1 cellular context compared by ENCODE assay signal in the genomic region with DNA sequence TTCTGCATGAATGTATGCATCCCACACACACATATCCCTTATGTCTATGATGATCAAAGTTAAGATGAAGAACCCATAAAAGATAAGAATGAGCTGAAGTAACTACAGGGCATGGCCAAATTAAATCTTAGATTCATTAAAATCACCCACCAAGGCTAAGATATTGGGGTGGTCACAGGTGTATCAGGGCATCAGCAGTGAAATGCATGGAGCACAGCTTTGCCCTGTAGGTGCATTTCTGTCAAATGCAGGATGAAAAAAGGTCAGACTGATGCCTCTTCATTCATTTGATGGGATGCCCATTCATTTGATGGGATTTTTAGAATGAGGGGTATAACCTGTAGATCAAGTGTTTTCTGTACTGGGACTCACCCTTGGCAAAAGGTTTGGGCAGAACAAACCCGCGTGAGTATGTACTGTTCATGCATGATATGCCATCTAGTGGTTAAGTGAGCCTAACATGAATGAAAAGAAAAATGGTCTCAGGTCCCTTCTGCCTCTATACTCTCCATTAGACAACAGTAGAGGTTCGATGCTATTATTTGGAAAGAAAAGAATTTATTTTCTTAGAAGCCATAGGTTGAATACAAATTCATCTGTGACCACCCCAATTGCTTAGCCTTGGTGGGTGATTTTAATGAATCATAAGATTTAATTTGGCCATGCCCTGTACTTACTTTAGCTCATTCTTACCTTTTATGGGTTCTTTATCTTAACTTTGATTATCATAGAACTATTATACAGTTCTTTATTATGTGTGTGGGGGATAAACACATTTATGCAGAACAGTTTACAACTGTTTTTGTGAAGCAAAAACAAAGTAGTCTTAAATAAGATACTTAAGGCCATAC.
TF ChIP-seq lines count a peak whose summit lies in the region.

No MANE protein-coding gene starts in this region.

TF ChIP-seq in H1, 55 proteins besides CTCF, POLR2A, EP300 and RAD21:
- TF ChIP-seq, protein P1, sequence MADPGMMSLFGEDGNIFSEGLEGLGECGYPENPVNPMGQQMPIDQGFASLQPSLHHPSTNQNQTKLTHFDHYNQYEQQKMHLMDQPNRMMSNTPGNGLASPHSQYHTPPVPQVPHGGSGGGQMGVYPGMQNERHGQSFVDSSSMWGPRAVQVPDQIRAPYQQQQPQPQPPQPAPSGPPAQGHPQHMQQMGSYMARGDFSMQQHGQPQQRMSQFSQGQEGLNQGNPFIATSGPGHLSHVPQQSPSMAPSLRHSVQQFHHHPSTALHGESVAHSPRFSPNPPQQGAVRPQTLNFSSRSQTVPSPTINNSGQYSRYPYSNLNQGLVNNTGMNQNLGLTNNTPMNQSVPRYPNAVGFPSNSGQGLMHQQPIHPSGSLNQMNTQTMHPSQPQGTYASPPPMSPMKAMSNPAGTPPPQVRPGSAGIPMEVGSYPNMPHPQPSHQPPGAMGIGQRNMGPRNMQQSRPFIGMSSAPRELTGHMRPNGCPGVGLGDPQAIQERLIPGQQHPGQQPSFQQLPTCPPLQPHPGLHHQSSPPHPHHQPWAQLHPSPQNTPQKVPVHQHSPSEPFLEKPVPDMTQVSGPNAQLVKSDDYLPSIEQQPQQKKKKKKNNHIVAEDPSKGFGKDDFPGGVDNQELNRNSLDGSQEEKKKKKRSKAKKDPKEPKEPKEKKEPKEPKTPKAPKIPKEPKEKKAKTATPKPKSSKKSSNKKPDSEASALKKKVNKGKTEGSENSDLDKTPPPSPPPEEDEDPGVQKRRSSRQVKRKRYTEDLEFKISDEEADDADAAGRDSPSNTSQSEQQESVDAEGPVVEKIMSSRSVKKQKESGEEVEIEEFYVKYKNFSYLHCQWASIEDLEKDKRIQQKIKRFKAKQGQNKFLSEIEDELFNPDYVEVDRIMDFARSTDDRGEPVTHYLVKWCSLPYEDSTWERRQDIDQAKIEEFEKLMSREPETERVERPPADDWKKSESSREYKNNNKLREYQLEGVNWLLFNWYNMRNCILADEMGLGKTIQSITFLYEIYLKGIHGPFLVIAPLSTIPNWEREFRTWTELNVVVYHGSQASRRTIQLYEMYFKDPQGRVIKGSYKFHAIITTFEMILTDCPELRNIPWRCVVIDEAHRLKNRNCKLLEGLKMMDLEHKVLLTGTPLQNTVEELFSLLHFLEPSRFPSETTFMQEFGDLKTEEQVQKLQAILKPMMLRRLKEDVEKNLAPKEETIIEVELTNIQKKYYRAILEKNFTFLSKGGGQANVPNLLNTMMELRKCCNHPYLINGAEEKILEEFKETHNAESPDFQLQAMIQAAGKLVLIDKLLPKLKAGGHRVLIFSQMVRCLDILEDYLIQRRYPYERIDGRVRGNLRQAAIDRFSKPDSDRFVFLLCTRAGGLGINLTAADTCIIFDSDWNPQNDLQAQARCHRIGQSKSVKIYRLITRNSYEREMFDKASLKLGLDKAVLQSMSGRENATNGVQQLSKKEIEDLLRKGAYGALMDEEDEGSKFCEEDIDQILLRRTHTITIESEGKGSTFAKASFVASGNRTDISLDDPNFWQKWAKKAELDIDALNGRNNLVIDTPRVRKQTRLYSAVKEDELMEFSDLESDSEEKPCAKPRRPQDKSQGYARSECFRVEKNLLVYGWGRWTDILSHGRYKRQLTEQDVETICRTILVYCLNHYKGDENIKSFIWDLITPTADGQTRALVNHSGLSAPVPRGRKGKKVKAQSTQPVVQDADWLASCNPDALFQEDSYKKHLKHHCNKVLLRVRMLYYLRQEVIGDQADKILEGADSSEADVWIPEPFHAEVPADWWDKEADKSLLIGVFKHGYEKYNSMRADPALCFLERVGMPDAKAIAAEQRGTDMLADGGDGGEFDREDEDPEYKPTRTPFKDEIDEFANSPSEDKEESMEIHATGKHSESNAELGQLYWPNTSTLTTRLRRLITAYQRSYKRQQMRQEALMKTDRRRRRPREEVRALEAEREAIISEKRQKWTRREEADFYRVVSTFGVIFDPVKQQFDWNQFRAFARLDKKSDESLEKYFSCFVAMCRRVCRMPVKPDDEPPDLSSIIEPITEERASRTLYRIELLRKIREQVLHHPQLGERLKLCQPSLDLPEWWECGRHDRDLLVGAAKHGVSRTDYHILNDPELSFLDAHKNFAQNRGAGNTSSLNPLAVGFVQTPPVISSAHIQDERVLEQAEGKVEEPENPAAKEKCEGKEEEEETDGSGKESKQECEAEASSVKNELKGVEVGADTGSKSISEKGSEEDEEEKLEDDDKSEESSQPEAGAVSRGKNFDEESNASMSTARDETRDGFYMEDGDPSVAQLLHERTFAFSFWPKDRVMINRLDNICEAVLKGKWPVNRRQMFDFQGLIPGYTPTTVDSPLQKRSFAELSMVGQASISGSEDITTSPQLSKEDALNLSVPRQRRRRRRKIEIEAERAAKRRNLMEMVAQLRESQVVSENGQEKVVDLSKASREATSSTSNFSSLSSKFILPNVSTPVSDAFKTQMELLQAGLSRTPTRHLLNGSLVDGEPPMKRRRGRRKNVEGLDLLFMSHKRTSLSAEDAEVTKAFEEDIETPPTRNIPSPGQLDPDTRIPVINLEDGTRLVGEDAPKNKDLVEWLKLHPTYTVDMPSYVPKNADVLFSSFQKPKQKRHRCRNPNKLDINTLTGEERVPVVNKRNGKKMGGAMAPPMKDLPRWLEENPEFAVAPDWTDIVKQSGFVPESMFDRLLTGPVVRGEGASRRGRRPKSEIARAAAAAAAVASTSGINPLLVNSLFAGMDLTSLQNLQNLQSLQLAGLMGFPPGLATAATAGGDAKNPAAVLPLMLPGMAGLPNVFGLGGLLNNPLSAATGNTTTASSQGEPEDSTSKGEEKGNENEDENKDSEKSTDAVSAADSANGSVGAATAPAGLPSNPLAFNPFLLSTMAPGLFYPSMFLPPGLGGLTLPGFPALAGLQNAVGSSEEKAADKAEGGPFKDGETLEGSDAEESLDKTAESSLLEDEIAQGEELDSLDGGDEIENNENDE (IDR thresholded peaks at IDR 0.05; ENCODE audit: insufficient replicate concordance, low read length) = no peak
- TF ChIP-seq JUND (IDR thresholded peaks at IDR 0.05; ENCODE audit: low read length) (no peak), EGR1 (IDR thresholded peaks at IDR 0.05; ENCODE audit: borderline replicate concordance, low read depth, low read length) (no peak), CBX5 (IDR thresholded peaks at IDR 0.05; ENCODE audit: low read depth, low read length) (no peak), HDAC6 (IDR thresholded peaks at IDR 0.05; ENCODE audit: low read depth, low read length) (no peak), JUN (IDR thresholded peaks at IDR 0.05; ENCODE audit: low read depth, low read length) (no peak), RBBP5 (IDR thresholded peaks at IDR 0.05; ENCODE audit: borderline replicate concordance, low read depth, low read length) (no peak), CHD2 (IDR thresholded peaks at IDR 0.05; ENCODE audit: low read length) (no peak), SAP30 (IDR thresholded peaks at IDR 0.05; ENCODE audit: insufficient read depth, insufficient replicate concordance, low read length) (no peak), SP2 (IDR thresholded peaks at IDR 0.05; ENCODE audit: low read length) (no peak), SP1 (IDR thresholded peaks at IDR 0.05; ENCODE audit: low read depth, low read length) (no peak), YY1 (IDR thresholded peaks at IDR 0.05; ENCODE audit: low read depth, low read length) (no peak), CREB1 (IDR thresholded peaks at IDR 0.05) (no peak), KDM4A (IDR thresholded peaks at IDR 0.05; ENCODE audit: low read depth, low read length, severe bottlenecking) (no peak), TEAD4 (IDR thresholded peaks at IDR 0.05; ENCODE audit: low read depth, low read length) (no peak), ASH2L (IDR thresholded peaks at IDR 0.05; ENCODE audit: low read length) (no peak)
